ENCODE assay signal across 1 cellular context in genomic region chr17:79945591-79946255, GRCh38.
TF ChIP-seq lines count a peak whose summit lies in the region.

No MANE protein-coding gene starts in this region.

TF ChIP-seq in H1, 55 proteins besides CTCF, POLR2A, EP300 and RAD21:
- TF ChIP-seq RBBP5 (IDR thresholded peaks at IDR 0.05; ENCODE audit: borderline replicate concordance, low read depth, low read length) (no peak), PHF8 (conservative IDR thresholded peaks at IDR 0.05; ENCODE audit: low read depth, low read length) (no peak), TAF1 (IDR thresholded peaks at IDR 0.05; ENCODE audit: low read depth, low read length) (no peak), SP1 (IDR thresholded peaks at IDR 0.05; ENCODE audit: low read depth, low read length) (no peak), TBP (IDR thresholded peaks at IDR 0.05; ENCODE audit: low read depth, low read length) (no peak), CHD7 (IDR thresholded peaks at IDR 0.05; ENCODE audit: insufficient replicate concordance, low read length) (no peak), CBX8 (IDR thresholded peaks at IDR 0.05; ENCODE audit: borderline replicate concordance, low read depth, low read length) (no peak), BCL11A (IDR thresholded peaks at IDR 0.05; ENCODE audit: low read depth in 2 of 2, low read length in 2 of 2) (no peak), RNF2 (IDR thresholded peaks at IDR 0.05; ENCODE audit: borderline replicate concordance, low read depth, low read length, missing control alignments, poor library complexity, severe bottlenecking) (no peak), JUN (IDR thresholded peaks at IDR 0.05; ENCODE audit: low read depth, low read length) (no peak), TEAD4 (IDR thresholded peaks at IDR 0.05; ENCODE audit: low read depth, low read length) (no peak), SAP30 (IDR thresholded peaks at IDR 0.05; ENCODE audit: insufficient read depth, insufficient replicate concordance, low read length) (no peak), CTBP2 (IDR thresholded peaks at IDR 0.05; ENCODE audit: borderline replicate concordance, insufficient read depth, insufficient read length, low read length) (no peak), GTF2F1 (IDR thresholded peaks at IDR 0.05; ENCODE audit: borderline replicate concordance, low read depth, low read length) (no peak), ATF2 (IDR thresholded peaks at IDR 0.05; ENCODE audit: low read length) (no peak), BACH1 (IDR thresholded peaks at IDR 0.05; ENCODE audit: low read length) (no peak)
